9 cellular contexts compared by ENCODE assay signal in the genomic region with DNA sequence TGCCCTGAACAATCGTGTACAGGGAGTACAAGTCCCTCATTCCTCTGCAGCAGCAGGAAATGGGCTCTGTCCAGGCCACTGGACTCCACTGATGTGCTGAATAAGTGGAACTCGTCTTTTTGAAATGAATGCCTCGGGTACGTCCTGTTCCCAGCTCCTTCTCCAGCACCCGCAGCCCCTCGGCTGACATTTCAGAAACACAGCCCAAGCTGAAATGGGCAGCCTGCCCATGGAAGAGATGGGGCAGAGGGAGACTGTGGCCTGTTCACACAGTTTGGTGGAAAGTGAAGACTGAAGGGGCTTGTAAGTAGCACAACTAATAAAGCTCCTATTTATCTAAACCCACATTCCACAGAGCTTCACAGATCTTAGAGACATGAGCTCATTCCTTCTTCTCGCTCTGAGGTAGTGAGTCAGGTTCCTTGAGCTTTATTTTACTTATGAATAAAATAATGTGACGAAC.
A peak's percentile ranks its signal among the peaks of the same experiment; 100 is the strongest.
DNase-seq lines count a peak whose midpoint lies in the region; ATAC-seq and TF ChIP-seq lines count a peak whose summit lies in the region.
"Had no signal": no experiment of that assay in that cellular context is flagged by ENCODE, and none has a peak within 500 bp of the region (broad histone marks: within the 10 kb centered on the region; RNA-seq: fewer than 3 reads in every experiment).

No MANE protein-coding gene starts in this region.

- no peaks in the 10 kb centered on the region for H3K27me3 ChIP-seq in left ventricle myocardium inferior (ENCODE audit: low read depth)

- H3K36me3 Mint-ChIP-seq in activated T-helper 1 cell treated with anti-CD3 and anti-CD28 coated beads, Interleukin-12 subunit alpha, Interleukin-12 subunit beta, Interleukin-2, Interleukin-4 antibody, amounts not matched to agents 30 ng/mL and 10 ng/mL and 1 ng/mL, durations not matched to agents 14 hours and 24 hours and 36 hours (ENCODE audit: low read depth), result no peaks in the 10 kb centered on the region
- H3K36me3 Mint-ChIP-seq: natural killer cell had no signal

- no peaks in the 10 kb centered on the region for H3K36me3 ChIP-seq in left ventricle myocardium inferior

- DNase-seq in AG20443 (ENCODE audit: low spot score), result peak; percentile 47
- DNase-seq in astrocyte of the cerebellum (ENCODE audit: low read depth), result peak; percentile 39
- DNase-seq in left ventricle myocardium inferior, result peak; percentile 51
- DNase-seq in posterior cingulate gyrus, result peak; percentile 13 to 81 (median 41)
- no peak for DNase-seq in activated T-helper 1 cell treated with anti-CD3 and anti-CD28 coated beads, Interleukin-12 subunit alpha, Interleukin-12 subunit beta, Interleukin-2, Interleukin-4 antibody, amounts not matched to agents 30 ng/mL and 10 ng/mL and 1 ng/mL, durations not matched to agents 14 hours and 24 hours and 36 hours (ENCODE audit: low spot score)
- DNase-seq in NCI-H2029 (lab: John Stamatoyannopoulos, UW), result no peak
- no peak for DNase-seq in CD1c-positive myeloid dendritic cell (ENCODE audit: extremely low spot score)
- DNase-seq: natural killer cell had no signal

- in situ Hi-C loops in astrocyte of the cerebellum (cut with HindIII; ENCODE audit: low sequenced_read_pairs), result no loop called here

- H3K4me1 Mint-ChIP-seq in activated T-helper 1 cell treated with anti-CD3 and anti-CD28 coated beads, Interleukin-12 subunit alpha, Interleukin-12 subunit beta, Interleukin-2, Interleukin-4 antibody, amounts not matched to agents 30 ng/mL and 10 ng/mL and 1 ng/mL, durations not matched to agents 14 hours and 24 hours and 36 hours (ENCODE audit: low read depth), result no peaks in the 10 kb centered on the region
- H3K4me1 Mint-ChIP-seq: natural killer cell had no signal

- intact Hi-C loops in left ventricle myocardium inferior (cut with micrococcal nuclease), result no loop called here
- intact Hi-C loops in posterior cingulate gyrus (cut with DNase I), result no loop called here
- intact Hi-C loops in activated T-helper 1 cell treated with anti-CD3 and anti-CD28 coated beads, Interleukin-12 subunit alpha, Interleukin-12 subunit beta, Interleukin-2, Interleukin-4 antibody, amounts not matched to agents 30 ng/mL and 10 ng/mL and 1 ng/mL, durations not matched to agents 14 hours and 24 hours and 36 hours (cut with micrococcal nuclease), result no loop called here

- H3K4me1 ChIP-seq in left ventricle myocardium inferior, result peaks cover 4% of the 10 kb centered on the region

- H3K4me3 Mint-ChIP-seq in activated T-helper 1 cell treated with anti-CD3 and anti-CD28 coated beads, Interleukin-12 subunit alpha, Interleukin-12 subunit beta, Interleukin-2, Interleukin-4 antibody, amounts not matched to agents 30 ng/mL and 10 ng/mL and 1 ng/mL, durations not matched to agents 14 hours and 24 hours and 36 hours, result no peak overlapping the region
- H3K4me3 Mint-ChIP-seq: natural killer cell had no signal

- peak overlapping the region; percentile 64 for H3K27ac ChIP-seq in left ventricle myocardium inferior (replicated peaks)

- ATAC-seq in GM21360 (IDR thresholded peaks at IDR 0.05; ENCODE audit: unreplicated experiment), result no peak
- ATAC-seq: natural killer cell had no signal

- H3K27ac Mint-ChIP-seq in activated T-helper 1 cell treated with anti-CD3 and anti-CD28 coated beads, Interleukin-12 subunit alpha, Interleukin-12 subunit beta, Interleukin-2, Interleukin-4 antibody, amounts not matched to agents 30 ng/mL and 10 ng/mL and 1 ng/mL, durations not matched to agents 14 hours and 24 hours and 36 hours, result no peak overlapping the region
- H3K27ac Mint-ChIP-seq: natural killer cell had no signal

- H3K9me3 ChIP-seq in left ventricle myocardium inferior (replicated peaks), result no peaks in the 10 kb centered on the region

- TF ChIP-seq CTCF in astrocyte of the cerebellum (IDR thresholded peaks at IDR 0.05; ENCODE audit: low read depth, low read length, missing control alignments) (no peak), left ventricle myocardium inferior (IDR thresholded peaks at IDR 0.05; ENCODE audit: borderline replicate concordance) (no peak)

- no peaks in the 10 kb centered on the region for H3K9me3 Mint-ChIP-seq in activated T-helper 1 cell treated with anti-CD3 and anti-CD28 coated beads, Interleukin-12 subunit alpha, Interleukin-12 subunit beta, Interleukin-2, Interleukin-4 antibody, amounts not matched to agents 30 ng/mL and 10 ng/mL and 1 ng/mL, durations not matched to agents 14 hours and 24 hours and 36 hours

- H3K27me3 Mint-ChIP-seq in activated T-helper 1 cell treated with anti-CD3 and anti-CD28 coated beads, Interleukin-12 subunit alpha, Interleukin-12 subunit beta, Interleukin-2, Interleukin-4 antibody, amounts not matched to agents 30 ng/mL and 10 ng/mL and 1 ng/mL, durations not matched to agents 14 hours and 24 hours and 36 hours (ENCODE audit: insufficient read depth), result no peaks in the 10 kb centered on the region

- H3K4me3 ChIP-seq in astrocyte of the cerebellum (ENCODE audit: low read depth, low read length) (no peak overlapping the region), left ventricle myocardium inferior (no peak overlapping the region)

Comparison
In these comparisons a context has a peak if more than half of its experiments do, and no peak if none do; other contexts are left out.
1. DNase-seq: peak in AG20443 (single experiment), astrocyte of the cerebellum (single experiment), left ventricle myocardium inferior (single experiment) and posterior cingulate gyrus (10 of 10); none in activated T-helper 1 cell treated with anti-CD3 and anti-CD28 coated beads, Interleukin-12 subunit alpha, Interleukin-12 subunit beta, Interleukin-2, Interleukin-4 antibody, amounts not matched to agents 30 ng/mL and 10 ng/mL and 1 ng/mL, durations not matched to agents 14 hours and 24 hours and 36 hours (single experiment), NCI-H2029 (single experiment) and CD1c-positive myeloid dendritic cell (single experiment).